In genomic region chr17:54559883-54560282, GRCh38 we compare ENCODE assay signal across 8 cellular contexts.
"Had no signal": no experiment of that assay in that cellular context is flagged by ENCODE, and none has a peak within 500 bp of the region (broad histone marks: within the 10 kb centered on the region; RNA-seq: fewer than 3 reads in every experiment).

No MANE protein-coding gene starts in this region.

- H3K4me3 ChIP-seq: GM12878 had no signal

- DNase-seq: GDM1, GF-D8 had no signal

- FAIRE-seq: G401.6, GM12878, GM12891, GM12892, GM18507, GM19239 had no signal

- ATAC-seq: GM12878 had no signal
